11 cellular contexts compared by ENCODE assay signal in the genomic region with DNA sequence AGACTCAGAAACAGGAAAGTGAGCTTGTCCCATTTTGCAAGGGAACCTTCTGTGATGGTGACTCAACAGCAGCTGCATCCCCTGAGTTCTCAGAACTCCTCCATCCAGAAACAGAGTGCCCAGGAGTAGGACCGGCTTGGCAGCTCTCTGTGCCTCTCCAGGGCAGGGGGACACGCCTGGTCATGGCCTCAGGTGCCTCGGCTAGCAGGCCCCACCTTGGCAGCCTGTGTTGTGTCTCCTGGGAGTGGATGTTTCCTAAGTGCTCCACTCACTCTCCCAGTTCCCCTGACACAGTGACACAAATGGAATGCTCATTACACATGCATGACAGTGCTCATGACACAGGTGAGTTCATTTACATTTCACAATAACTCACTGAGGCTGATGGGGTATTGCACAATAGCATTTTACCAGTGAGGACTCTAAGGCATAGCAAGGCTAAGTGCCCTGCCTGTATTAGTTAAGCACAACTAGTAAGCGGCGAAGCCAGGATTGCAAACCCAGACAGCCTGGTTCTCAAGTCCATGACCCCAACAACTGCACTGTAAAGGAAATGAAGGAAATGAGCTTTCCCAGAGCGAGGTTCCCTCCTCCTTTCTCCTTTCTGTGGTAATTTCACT. TPM values are rescaled to one million over a fixed set of nuclear protein-coding genes. Genes with fewer than 3 reads are reported as not detected.
A peak's percentile ranks its signal among the peaks of the same experiment; 100 is the strongest.
DNase-seq lines count a peak whose midpoint lies in the region; ATAC-seq, FAIRE-seq and TF ChIP-seq lines count a peak whose summit lies in the region.
"Had no signal": no experiment of that assay in that cellular context is flagged by ENCODE, and none has a peak within 500 bp of the region (broad histone marks: within the 10 kb centered on the region; RNA-seq: fewer than 3 reads in every experiment).

No MANE protein-coding gene starts in this region.

- H3K4me1 ChIP-seq in gastrocnemius medialis = peaks cover 0 to 11% of the 10 kb centered on the region in 2 donors

- H3K9me3 ChIP-seq in gastrocnemius medialis = no peaks in the 10 kb centered on the region

- H3K4me3 ChIP-seq in fibroblast of villous mesenchyme (ENCODE audit: low read depth, low read length) (no peak overlapping the region), gastrocnemius medialis (no peak overlapping the region)

- no peaks in the 10 kb centered on the region for H3K36me3 ChIP-seq in gastrocnemius medialis

- in situ Hi-C loops in gastrocnemius medialis (cut with MboI; ENCODE audit: low sequenced_read_pairs in 4 of 4) = no loop called here

- TF ChIP-seq POLR2A in gastrocnemius medialis (IDR thresholded peaks at IDR 0.05) = no peak

- TF ChIP-seq CTCF in fibroblast of villous mesenchyme (IDR thresholded peaks at IDR 0.05; ENCODE audit: insufficient read depth, low read depth, low read length) (no peak), gastrocnemius medialis (IDR thresholded peaks at IDR 0.05 in 4 of 5, conservative IDR thresholded peaks at IDR 0.05 in 1 of 5) (no peak)

- DNase-seq in HTR-8/SVneo (ENCODE audit: insufficient read length, low spot score) = no peak
- peak; percentile 59 for DNase-seq in NCI-H69 (lab: John Stamatoyannopoulos, UW)
- peak; percentile 23 for DNase-seq in fibroblast of villous mesenchyme (ENCODE audit: low read depth)
- peak; percentile 26 to 58 for DNase-seq in gastrocnemius medialis
- DNase-seq in NOMO-1 treated with DMSO at 0.1 percent for 48 hours (lab: John Stamatoyannopoulos, UW; ENCODE audit: unreplicated experiment) = no peak
- no peak for DNase-seq in cerebellar nuclear complex (lab: John Stamatoyannopoulos, UW)
- no peak for DNase-seq in NCI-H146 treated with DMSO at 0.1 percent for 48 hours (lab: John Stamatoyannopoulos, UW; ENCODE audit: unreplicated experiment)
- DNase-seq: effector CD8-positive, alpha-beta T cell; occipital lobe had no signal

- peak; percentile 85 to 88 for ATAC-seq in gastrocnemius medialis
- ATAC-seq in GM18870 (IDR thresholded peaks at IDR 0.05; ENCODE audit: unreplicated experiment) = no peak

- H3K27ac ChIP-seq in gastrocnemius medialis = peak overlapping the region; percentile 35 to 70 (median 59)

- no peaks in the 10 kb centered on the region for H3K27me3 ChIP-seq in gastrocnemius medialis

- intact Hi-C loops in gastrocnemius medialis (cut with DNase I; ENCODE audit: low total_unique reads) = no loop called here

- FAIRE-seq in HTR-8/SVneo (lab: Jason Lieb, UNC) = peak; percentile 26
- FAIRE-seq: urothelium cell line had no signal

RNA-seq across cellular contexts. Expression of a gene that starts 47.4 kb away (rescaled TPM):
- total RNA-seq in fibroblast of villous mesenchyme = 173 and 286 TPM in 2 replicates
- total RNA-seq in gastrocnemius medialis = 1,000 to 10,000 TPM in 2 of 4 donors, 100 to 1,000 TPM in 2; 466 to 1,278 (median 1,009) TPM

Comparison
In these comparisons a context has a peak if more than half of its experiments do, and no peak if none do; other contexts are left out.
1. DNase-seq: peak in NCI-H69 (single experiment), fibroblast of villous mesenchyme (single experiment) and gastrocnemius medialis (2 of 2); none in HTR-8/SVneo (single experiment), NOMO-1 treated with DMSO at 0.1 percent for 48 hours (single experiment), cerebellar nuclear complex (0 of 2) and NCI-H146 treated with DMSO at 0.1 percent for 48 hours (single experiment).